Comparison of ENCODE assay signal across 17 cellular contexts in the genomic region with DNA sequence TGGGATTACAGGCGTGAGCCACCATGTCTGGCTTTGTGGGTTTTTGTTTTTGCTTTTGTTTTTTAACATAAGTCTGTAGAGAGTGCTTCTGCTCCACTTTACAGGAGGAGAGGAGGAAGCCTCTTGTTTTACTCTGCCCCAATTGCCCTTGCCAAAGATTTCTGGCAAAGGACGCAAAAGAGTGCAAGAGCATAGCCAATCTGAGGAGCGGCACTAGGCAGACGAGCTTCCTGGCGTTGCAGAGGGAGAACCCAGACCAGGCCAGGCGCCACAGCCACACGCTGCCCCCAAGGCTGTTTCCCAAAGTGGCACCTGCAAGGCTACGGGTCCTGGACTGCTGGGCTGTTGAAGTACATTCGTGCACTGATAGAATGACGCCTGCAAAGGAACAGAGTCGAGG.
"Had no signal": no experiment of that assay in that cellular context is flagged by ENCODE, and none has a peak within 500 bp of the region (broad histone marks: within the 10 kb centered on the region; RNA-seq: fewer than 3 reads in every experiment).

No MANE protein-coding gene starts in this region.

- H3K27ac ChIP-seq: SJCRH30 had no signal

- H3K9me3 ChIP-seq: MG63, SJCRH30 had no signal

- H3K36me3 ChIP-seq: MG63, SJCRH30 had no signal

- H3K36me3 Mint-ChIP-seq: activated naive CD4-positive, alpha-beta T cell treated with anti-CD3 and anti-CD28 coated beads, Interleukin-2, amount 50 U/mL, for 24 hours had no signal

- H3K4me3 ChIP-seq: MG63, SJCRH30 had no signal

- H3K27ac Mint-ChIP-seq: activated CD8-positive, alpha-beta T cell treated with anti-CD3 and anti-CD28 coated beads for 36 hours; activated naive CD4-positive, alpha-beta T cell treated with anti-CD3 and anti-CD28 coated beads, Interleukin-2, amount 50 U/mL, for 24 hours; T-helper 1 cell treated with Interleukin-12 subunit alpha and Interleukin-12 subunit beta and Interleukin-4 antibody, amounts not matched to agents 30 μg/mL and 1 μg/mL, for 36 hours had no signal

- ATAC-seq: activated CD4-positive, CD25-positive, alpha-beta regulatory T cell treated with anti-CD3 and anti-CD28 coated beads, Interleukin-2, amount 50 U/mL, for 24 hours; activated CD8-positive, alpha-beta T cell treated with anti-CD3 and anti-CD28 coated beads for 36 hours had no signal

- H3K27me3 ChIP-seq: MG63, SJCRH30 had no signal

- H3K9me3 Mint-ChIP-seq: activated CD8-positive, alpha-beta T cell treated with anti-CD3 and anti-CD28 coated beads for 36 hours; activated naive CD4-positive, alpha-beta T cell treated with anti-CD3 and anti-CD28 coated beads, Interleukin-2, amount 50 U/mL, for 24 hours; T-helper 1 cell treated with Interleukin-12 subunit alpha and Interleukin-12 subunit beta and Interleukin-4 antibody, amounts not matched to agents 30 μg/mL and 1 μg/mL, for 36 hours had no signal

- H3K4me3 Mint-ChIP-seq: activated CD8-positive, alpha-beta T cell treated with anti-CD3 and anti-CD28 coated beads for 36 hours; activated naive CD4-positive, alpha-beta T cell treated with anti-CD3 and anti-CD28 coated beads, Interleukin-2, amount 50 U/mL, for 24 hours; T-helper 1 cell treated with Interleukin-12 subunit alpha and Interleukin-12 subunit beta and Interleukin-4 antibody, amounts not matched to agents 30 μg/mL and 1 μg/mL, for 36 hours had no signal

- DNase-seq: activated CD4-positive, alpha-beta T cell treated with anti-CD3 and anti-CD28 coated beads for 4 hours; activated CD8-positive, alpha-beta memory T cell treated with anti-CD3 and anti-CD28 coated beads, Interleukin-2, amount 50 U/mL, for 48 hours; activated CD8-positive, alpha-beta T cell treated with anti-CD3 and anti-CD28 coated beads for 36 hours; activated naive CD4-positive, alpha-beta T cell; activated T-cell treated with anti-CD3 and anti-CD28 coated beads, Interleukin-2, amount 50 U/mL, for 1 hour; aorta; MG63; NCI-H1105; NCI-H1436; NCI-H1694 treated with DMSO at 0.1 percent for 48 hours; NCI-H2029 treated with DMSO at 0.1 percent for 48 hours; NCI-H524 treated with DMSO at 0.1 percent for 48 hours; NCI-H748 treated with DMSO at 0.1 percent for 48 hours; SJCRH30 had no signal

- H3K4me1 Mint-ChIP-seq: activated naive CD4-positive, alpha-beta T cell treated with anti-CD3 and anti-CD28 coated beads, Interleukin-2, amount 50 U/mL, for 24 hours had no signal
